9 cellular contexts compared by ENCODE assay signal in the genomic region with DNA sequence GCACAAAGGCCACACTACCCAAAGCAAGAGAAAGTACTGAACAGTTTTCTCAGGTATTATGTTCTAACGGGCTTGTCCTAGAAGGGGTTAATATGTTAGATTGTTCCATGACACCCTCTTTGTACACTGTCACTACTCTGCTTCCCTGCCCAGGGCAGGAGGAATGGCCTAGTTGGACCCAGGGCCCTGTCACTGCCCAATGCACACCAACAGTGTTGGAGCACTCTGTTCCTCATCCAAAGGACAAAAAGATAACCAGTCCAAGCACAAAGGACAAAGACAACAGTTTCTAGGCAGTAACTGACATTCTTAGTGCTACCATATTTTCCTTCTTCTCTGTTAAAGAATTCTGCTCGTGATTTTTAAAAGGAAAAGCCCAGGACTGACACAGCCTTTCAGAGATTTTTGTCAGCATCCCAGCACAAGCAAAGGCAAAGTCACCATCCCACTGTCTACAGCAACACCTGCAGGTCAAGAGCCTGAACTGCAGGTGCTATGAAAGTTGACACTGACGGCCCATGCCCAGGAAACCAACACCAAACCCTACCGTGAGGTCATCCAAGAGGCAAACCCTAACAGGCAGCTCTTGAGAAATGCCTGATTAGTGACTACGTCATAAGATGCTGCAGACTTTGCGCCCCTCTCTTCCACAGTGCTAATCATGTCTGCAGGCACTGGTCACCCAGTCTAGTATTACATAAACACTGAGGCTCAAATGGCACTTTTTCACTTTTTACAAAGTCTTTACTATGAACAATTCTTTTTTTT. TPM values are rescaled to one million over a fixed set of nuclear protein-coding genes. Genes with fewer than 3 reads are reported as not detected.
A peak's percentile ranks its signal among the peaks of the same experiment; 100 is the strongest.
DNase-seq lines count a peak whose midpoint lies in the region; ATAC-seq, FAIRE-seq and TF ChIP-seq lines count a peak whose summit lies in the region.
"Had no signal": no experiment of that assay in that cellular context is flagged by ENCODE, and none has a peak within 500 bp of the region (broad histone marks: within the 10 kb centered on the region; RNA-seq: fewer than 3 reads in every experiment).

No MANE protein-coding gene starts in this region.

- no peak overlapping the region for H3K27ac Mint-ChIP-seq in activated naive CD4-positive, alpha-beta T cell treated with anti-CD3 and anti-CD28 coated beads, Interleukin-2, amount 10 ng/mL, durations not matched to agents 7 days and 5 days
- H3K27ac Mint-ChIP-seq: dendritic cell treated with granulocyte-macrophage colony-stimulating factor and Interleukin-4, amounts not matched to agents 40 ng/mL and 50 ng/mL, for 4 days had no signal

- H3K79me2 ChIP-seq in SK-N-SH (ENCODE audit: insufficient read depth) (peaks cover 90% of the 10 kb centered on the region), parathyroid adenoma (peaks cover 61% of the 10 kb centered on the region)

- CTCF ChIA-PET in SK-N-SH (lab: Yijun Ruan, JAX), result interaction anchor here (0.6 to 1.5 kb wide), 18 partner anchors 10 to 405 kb away, joined by 3 to 8 read pairs (median 4); a partner anchor contains a TSS
- CTCF ChIA-PET in activated naive CD4-positive, alpha-beta T cell treated with anti-CD3 and anti-CD28 coated beads, Interleukin-2, amount 10 ng/mL, durations not matched to agents 7 days and 5 days (lab: Charles Lee), result interaction anchor here (0.7 to 1.2 kb wide), 6 partner anchors 10 to 236 kb away, joined by 3 to 16 read pairs (median 4); no protein-coding TSS in a partner anchor

- H3K9ac ChIP-seq in SK-N-SH (no peak overlapping the region), parathyroid adenoma (no peak overlapping the region)

- peaks cover 25% of the 10 kb centered on the region for H3K4me1 Mint-ChIP-seq in activated naive CD4-positive, alpha-beta T cell treated with anti-CD3 and anti-CD28 coated beads, Interleukin-2, amount 10 ng/mL, durations not matched to agents 7 days and 5 days

- H3K4me3 Mint-ChIP-seq in activated naive CD4-positive, alpha-beta T cell treated with anti-CD3 and anti-CD28 coated beads, Interleukin-2, amount 10 ng/mL, durations not matched to agents 7 days and 5 days, result no peak overlapping the region
- H3K4me3 Mint-ChIP-seq: dendritic cell treated with granulocyte-macrophage colony-stimulating factor and Interleukin-4, amounts not matched to agents 40 ng/mL and 50 ng/mL, for 4 days had no signal

- peak; percentile 98 for TF ChIP-seq RAD21 in SK-N-SH (IDR thresholded peaks at IDR 0.05; ENCODE audit: low read length)

- H3K9me2 ChIP-seq in SK-N-SH, result no peaks in the 10 kb centered on the region

- H3K27me3 ChIP-seq in SK-N-SH (ENCODE audit: insufficient read depth) (no peaks in the 10 kb centered on the region), parathyroid adenoma (ENCODE audit: control insufficient read depth, insufficient read depth, low read length) (no peaks in the 10 kb centered on the region)

- peaks cover 57% of the 10 kb centered on the region for H3K36me3 Mint-ChIP-seq in activated naive CD4-positive, alpha-beta T cell treated with anti-CD3 and anti-CD28 coated beads, Interleukin-2, amount 10 ng/mL, durations not matched to agents 7 days and 5 days

- POLR2A ChIA-PET in SK-N-SH (lab: Yijun Ruan, JAX), result no interaction called here

- H2AFZ ChIP-seq in SK-N-SH (ENCODE audit: low read depth), result no peak overlapping the region
- H2AFZ ChIP-seq in parathyroid adenoma, result no peak overlapping the region

- no peaks in the 10 kb centered on the region for H3K27me3 Mint-ChIP-seq in activated naive CD4-positive, alpha-beta T cell treated with anti-CD3 and anti-CD28 coated beads, Interleukin-2, amount 10 ng/mL, durations not matched to agents 7 days and 5 days
- H3K27me3 Mint-ChIP-seq: dendritic cell treated with granulocyte-macrophage colony-stimulating factor and Interleukin-4, amounts not matched to agents 40 ng/mL and 50 ng/mL, for 4 days had no signal

- TF ChIP-seq EP300 in SK-N-SH (IDR thresholded peaks at IDR 0.05; ENCODE audit: borderline replicate concordance in 1 of 2, low read depth in 1 of 2, low read length in 1 of 2), result no peak

- no peak overlapping the region for H3K27ac ChIP-seq in SK-N-SH (ENCODE audit: low read depth in 2 of 2, low read length in 1 of 2)
- no peak overlapping the region for H3K27ac ChIP-seq in parathyroid adenoma

- H3K4me3 ChIP-seq in LNCaP clone FGC (ENCODE audit: low read depth, low read length), result no peak overlapping the region
- H3K4me3 ChIP-seq in SK-N-SH (ENCODE audit: low read depth in 2 of 2, low read length in 1 of 2), result no peak overlapping the region; a peak in 1 of 4 replicates
- H3K4me3 ChIP-seq in parathyroid adenoma (ENCODE audit: low read depth, low read length), result no peak overlapping the region

- peaks cover 30% of the 10 kb centered on the region for H4K20me1 ChIP-seq in SK-N-SH (ENCODE audit: insufficient read depth)

- peaks cover 9 to 13% of the 10 kb centered on the region in 2 experiments; a peak in 3 of 4 replicates for H3K4me1 ChIP-seq in SK-N-SH (ENCODE audit: control insufficient read depth in 1 of 2, insufficient read depth in 2 of 2, low read depth in 1 of 2, low read length in 1 of 2)
- peaks cover 5% of the 10 kb centered on the region for H3K4me1 ChIP-seq in parathyroid adenoma

- H3K36me3 ChIP-seq in SK-N-SH (replicated peaks in 1 of 2; ENCODE audit: control insufficient read depth in 1 of 2, insufficient read depth in 2 of 2, low read length in 1 of 2), result peaks cover 74 to 76% of the 10 kb centered on the region in 2 experiments
- no peaks in the 10 kb centered on the region for H3K36me3 ChIP-seq in parathyroid adenoma (ENCODE audit: control insufficient read depth, insufficient read depth, low read length)

- TF ChIP-seq CTCF in LNCaP clone FGC (IDR thresholded peaks at IDR 0.05; ENCODE audit: control insufficient read depth, extremely low read depth, insufficient read depth) (peak; percentile 99), SK-N-SH (IDR thresholded peaks at IDR 0.05) (peak; percentile 100), parathyroid adenoma (IDR thresholded peaks at IDR 0.05) (peak; percentile 97)

- peak; percentile 61 for FAIRE-seq in urothelium cell line (lab: Jason Lieb, UNC)

- no peaks in the 10 kb centered on the region for H3K9me3 Mint-ChIP-seq in activated naive CD4-positive, alpha-beta T cell treated with anti-CD3 and anti-CD28 coated beads, Interleukin-2, amount 10 ng/mL, durations not matched to agents 7 days and 5 days

- ATAC-seq in GM21576 (IDR thresholded peaks at IDR 0.05; ENCODE audit: unreplicated experiment), result peak; percentile 87

- H3K9me3 ChIP-seq in SK-N-SH, result no peaks in the 10 kb centered on the region
- H3K9me3 ChIP-seq in parathyroid adenoma (ENCODE audit: control insufficient read depth, low read length), result no peaks in the 10 kb centered on the region

- 49% methylated on average over 6 of the region's 6 CpGs for whole genome bisulfite sequencing in SK-N-SH (ENCODE audit: low lambda C conversion rate)

- DNase-seq in DMS53 treated with DMSO at 0.1 percent for 48 hours (lab: John Stamatoyannopoulos, UW; ENCODE audit: unreplicated experiment) (peak; percentile 75), LNCaP clone FGC (ENCODE audit: low read depth) (peak; percentile 55), SK-N-SH (peak; percentile 72), glomerular visceral epithelial cell (ENCODE audit: extremely low spot score) (peak; percentile 81), urothelium cell line (ENCODE audit: low spot score) (peak; percentile 87)
- peak; percentile 75 for DNase-seq in activated naive CD4-positive, alpha-beta T cell treated with anti-CD3 and anti-CD28 coated beads, Interleukin-2, amount 10 ng/mL, durations not matched to agents 7 days and 5 days

- H3K4me2 ChIP-seq in SK-N-SH (no peak overlapping the region), parathyroid adenoma (ENCODE audit: low read length) (no peak overlapping the region)

- H3F3A ChIP-seq in SK-N-SH (replicated peaks; ENCODE audit: insufficient read depth), result peaks cover 19% of the 10 kb centered on the region

TF ChIP-seq in SK-N-SH, 30 proteins besides CTCF, POLR2A, EP300 and RAD21:
- TF ChIP-seq MXI1 (IDR thresholded peaks at IDR 0.05; ENCODE audit: low read depth, low read length) (peak; percentile 50; the same call in 1 of the 2 replicates), SIN3A (IDR thresholded peaks at IDR 0.05; ENCODE audit: borderline replicate concordance, low read depth, low read length) (0 out of 2 replicates have a peak, but pooled peaks have one; percentile 25), SMC3 (IDR thresholded peaks at IDR 0.05; ENCODE audit: low read depth, low read length) (peak; percentile 86)
- TF ChIP-seq, protein P1, sequence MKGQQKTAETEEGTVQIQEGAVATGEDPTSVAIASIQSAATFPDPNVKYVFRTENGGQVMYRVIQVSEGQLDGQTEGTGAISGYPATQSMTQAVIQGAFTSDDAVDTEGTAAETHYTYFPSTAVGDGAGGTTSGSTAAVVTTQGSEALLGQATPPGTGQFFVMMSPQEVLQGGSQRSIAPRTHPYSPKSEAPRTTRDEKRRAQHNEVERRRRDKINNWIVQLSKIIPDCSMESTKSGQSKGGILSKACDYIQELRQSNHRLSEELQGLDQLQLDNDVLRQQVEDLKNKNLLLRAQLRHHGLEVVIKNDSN (IDR thresholded peaks at IDR 0.05; ENCODE audit: borderline replicate concordance, low read depth), result no peak
TF ChIP-seq in SK-N-SH: peak in this region for 3.

RNA-seq across cellular contexts. Expression of a gene that starts 13.2 kb away (rescaled TPM):
- 66.0 and 83.1 TPM in 2 replicates for polyA plus RNA-seq in SK-N-SH (2012; rRNA removed)
- 66.1 and 72.1 TPM in 2 replicates for polyA plus RNA-seq in SK-N-SH (2012; cell fraction: cytosol; rRNA removed)
- 101 and 142 TPM in 2 replicates for polyA plus RNA-seq in SK-N-SH (2012; cell fraction: nucleus; rRNA removed)
